ENCODE assay signal across 10 cellular contexts in genomic region chr10:69344591-69345244, GRCh38.
DNase-seq lines count a peak whose midpoint lies in the region; ATAC-seq and TF ChIP-seq lines count a peak whose summit lies in the region.
"Had no signal": no experiment of that assay in that cellular context is flagged by ENCODE, and none has a peak within 500 bp of the region (broad histone marks: within the 10 kb centered on the region; RNA-seq: fewer than 3 reads in every experiment).

No MANE protein-coding gene starts in this region.

- DNase-seq in activated CD4-positive, alpha-beta T cell treated with anti-CD3 and anti-CD28 coated beads, Interleukin-2, amount 10 ng/mL, durations not matched to agents 24 days and 14 days, result peak; percentile 77
- no peak for DNase-seq in activated CD4-positive, alpha-beta T cell treated with anti-CD3 and anti-CD28 coated beads for 48 hours
- peak; percentile 34 for DNase-seq in activated T-helper 2 cell treated with anti-CD3 and anti-CD28 coated beads, Interferon-gamma antibody, Interleukin-2, Interleukin-4, amounts not matched to agents 10 μg/mL and 5 μg/mL and 100 μg/mL, durations not matched to agents 14 hours and 24 hours and 36 hours (ENCODE audit: low spot score)
- no peak for DNase-seq in inferior parietal cortex (ENCODE audit: extremely low spot score)
- DNase-seq in left lobe of liver (ENCODE audit: low spot score), result no peak
- DNase-seq in body of pancreas, result no peak
- DNase-seq: foreskin fibroblast had no signal

- no peaks in the 10 kb centered on the region for H3K27me3 ChIP-seq in body of pancreas

- WGBS in body of pancreas, 2 donors, result 73 to 75% methylated on average over 12 to 13 of the region's 13 CpGs

- no peaks in the 10 kb centered on the region for H3K9me3 Mint-ChIP-seq in activated CD4-positive, alpha-beta T cell treated with anti-CD3 and anti-CD28 coated beads, Interleukin-2, amount 10 ng/mL, durations not matched to agents 24 days and 14 days
- H3K9me3 Mint-ChIP-seq in activated T-helper 2 cell treated with anti-CD3 and anti-CD28 coated beads, Interferon-gamma antibody, Interleukin-2, Interleukin-4, amounts not matched to agents 10 μg/mL and 5 μg/mL and 100 μg/mL, durations not matched to agents 14 hours and 24 hours and 36 hours, result no peaks in the 10 kb centered on the region

- H3K27me3 Mint-ChIP-seq in activated CD4-positive, alpha-beta T cell treated with anti-CD3 and anti-CD28 coated beads, Interleukin-2, amount 10 ng/mL, durations not matched to agents 24 days and 14 days, result no peaks in the 10 kb centered on the region
- no peaks in the 10 kb centered on the region for H3K27me3 Mint-ChIP-seq in activated T-helper 2 cell treated with anti-CD3 and anti-CD28 coated beads, Interferon-gamma antibody, Interleukin-2, Interleukin-4, amounts not matched to agents 10 μg/mL and 5 μg/mL and 100 μg/mL, durations not matched to agents 14 hours and 24 hours and 36 hours (ENCODE audit: low read depth)

- intact Hi-C loops in activated CD4-positive, alpha-beta T cell treated with anti-CD3 and anti-CD28 coated beads, Interleukin-2, amount 10 ng/mL, durations not matched to agents 24 days and 14 days (cut with micrococcal nuclease), result loop anchor here (2.0 kb wide), 1 partner anchor 26 kb away; no protein-coding TSS in a partner anchor
- intact Hi-C loops in activated T-helper 2 cell treated with anti-CD3 and anti-CD28 coated beads, Interferon-gamma antibody, Interleukin-2, Interleukin-4, amounts not matched to agents 10 μg/mL and 5 μg/mL and 100 μg/mL, durations not matched to agents 14 hours and 24 hours and 36 hours (cut with micrococcal nuclease), result no loop called here
- intact Hi-C loops in body of pancreas (cut with DNase I), result no loop called here

- peaks cover 69% of the 10 kb centered on the region for H3K4me1 Mint-ChIP-seq in activated CD4-positive, alpha-beta T cell treated with anti-CD3 and anti-CD28 coated beads, Interleukin-2, amount 10 ng/mL, durations not matched to agents 24 days and 14 days
- peaks cover 72% of the 10 kb centered on the region for H3K4me1 Mint-ChIP-seq in activated T-helper 2 cell treated with anti-CD3 and anti-CD28 coated beads, Interferon-gamma antibody, Interleukin-2, Interleukin-4, amounts not matched to agents 10 μg/mL and 5 μg/mL and 100 μg/mL, durations not matched to agents 14 hours and 24 hours and 36 hours (ENCODE audit: low read depth)

- TF ChIP-seq POLR2A in body of pancreas (IDR thresholded peaks at IDR 0.05), result no peak

- H3K9me3 ChIP-seq in body of pancreas, result no peaks in the 10 kb centered on the region

- peak overlapping the region; percentile 70 for H3K4me3 Mint-ChIP-seq in activated CD4-positive, alpha-beta T cell treated with anti-CD3 and anti-CD28 coated beads, Interleukin-2, amount 10 ng/mL, durations not matched to agents 24 days and 14 days
- peak overlapping the region; percentile 4 for H3K4me3 Mint-ChIP-seq in activated T-helper 2 cell treated with anti-CD3 and anti-CD28 coated beads, Interferon-gamma antibody, Interleukin-2, Interleukin-4, amounts not matched to agents 10 μg/mL and 5 μg/mL and 100 μg/mL, durations not matched to agents 14 hours and 24 hours and 36 hours (ENCODE audit: low read depth)

- peaks cover 13% of the 10 kb centered on the region for H3K4me1 ChIP-seq in body of pancreas

- peak; percentile 59 for ATAC-seq in HG03135 (IDR thresholded peaks at IDR 0.05; ENCODE audit: unreplicated experiment)
- ATAC-seq in left lobe of liver, result no peak
- no peak for ATAC-seq in body of pancreas
- ATAC-seq: sciatic nerve had no signal

- H3K27ac ChIP-seq in skin epidermis (peak overlapping the region in 15 of 21 experiments; percentile 0 to 75 (median 51)), body of pancreas (no peak overlapping the region)

- no peak overlapping the region for H3K4me3 ChIP-seq in skin epidermis
- no peak overlapping the region for H3K4me3 ChIP-seq in body of pancreas

- H3K27ac Mint-ChIP-seq in activated CD4-positive, alpha-beta T cell treated with anti-CD3 and anti-CD28 coated beads, Interleukin-2, amount 10 ng/mL, durations not matched to agents 24 days and 14 days, result peak overlapping the region; percentile 86
- H3K27ac Mint-ChIP-seq in activated T-helper 2 cell treated with anti-CD3 and anti-CD28 coated beads, Interferon-gamma antibody, Interleukin-2, Interleukin-4, amounts not matched to agents 10 μg/mL and 5 μg/mL and 100 μg/mL, durations not matched to agents 14 hours and 24 hours and 36 hours, result peak overlapping the region; percentile 81

- no peak for TF ChIP-seq CTCF in body of pancreas (IDR thresholded peaks at IDR 0.05)

- peaks cover 52% of the 10 kb centered on the region for H3K36me3 Mint-ChIP-seq in activated CD4-positive, alpha-beta T cell treated with anti-CD3 and anti-CD28 coated beads, Interleukin-2, amount 10 ng/mL, durations not matched to agents 24 days and 14 days (ENCODE audit: low read depth)
- peaks cover 70% of the 10 kb centered on the region for H3K36me3 Mint-ChIP-seq in activated T-helper 2 cell treated with anti-CD3 and anti-CD28 coated beads, Interferon-gamma antibody, Interleukin-2, Interleukin-4, amounts not matched to agents 10 μg/mL and 5 μg/mL and 100 μg/mL, durations not matched to agents 14 hours and 24 hours and 36 hours (ENCODE audit: low read depth)

- no peaks in the 10 kb centered on the region for H3K36me3 ChIP-seq in body of pancreas (replicated peaks in 1 of 2; ENCODE audit: insufficient read depth in 1 of 2, low read depth in 2 of 2)

Comparison
In these comparisons a context has a peak if more than half of its experiments do, and no peak if none do; other contexts are left out.
1. DNase-seq: peak in activated CD4-positive, alpha-beta T cell treated with anti-CD3 and anti-CD28 coated beads, Interleukin-2, amount 10 ng/mL, durations not matched to agents 24 days and 14 days (single experiment) and activated T-helper 2 cell treated with anti-CD3 and anti-CD28 coated beads, Interferon-gamma antibody, Interleukin-2, Interleukin-4, amounts not matched to agents 10 μg/mL and 5 μg/mL and 100 μg/mL, durations not matched to agents 14 hours and 24 hours and 36 hours (single experiment); none in activated CD4-positive, alpha-beta T cell treated with anti-CD3 and anti-CD28 coated beads for 48 hours (single experiment), inferior parietal cortex (single experiment), left lobe of liver (single experiment) and body of pancreas (0 of 4).
2. H3K27ac ChIP-seq: peak in skin epidermis (15 of 21); none in body of pancreas (0 of 4).